ENCODE assay signal across 19 cellular contexts in genomic region chr15:81386947-81387346, GRCh38. TPM values are rescaled to one million over a fixed set of nuclear protein-coding genes. Genes with fewer than 3 reads are reported as not detected.
DNase-seq lines count a peak whose midpoint lies in the region; TF ChIP-seq lines count a peak whose summit lies in the region.
"Had no signal": no experiment of that assay in that cellular context is flagged by ENCODE, and none has a peak within 500 bp of the region (broad histone marks: within the 10 kb centered on the region; RNA-seq: fewer than 3 reads in every experiment).

No MANE protein-coding gene starts in this region.

- H3K4me3 ChIP-seq in GM23248: no peak overlapping the region
- H3K4me3 ChIP-seq in SJSA1: no peak overlapping the region
- H3K4me3 ChIP-seq in epithelial cell of esophagus (ENCODE audit: low read length): no peak overlapping the region
- H3K4me3 ChIP-seq: HAP-1, PC-9 had no signal

- no peaks in the 10 kb centered on the region for H3K9me3 ChIP-seq in GM23248 (ENCODE audit: low read depth)
- no peaks in the 10 kb centered on the region for H3K9me3 ChIP-seq in SJSA1 (replicated peaks)
- H3K9me3 ChIP-seq: HAP-1 had no signal

- no peaks in the 10 kb centered on the region for H4K20me1 ChIP-seq in GM23248 (ENCODE audit: insufficient read depth)

- H3K27ac Mint-ChIP-seq in osteocyte (ENCODE audit: unreplicated experiment): no peak overlapping the region

- no peak overlapping the region for H3K4me3 Mint-ChIP-seq in osteocyte (ENCODE audit: unreplicated experiment)

- no peaks in the 10 kb centered on the region for H3K36me3 ChIP-seq in GM23248 (ENCODE audit: low read depth)
- H3K36me3 ChIP-seq in SJSA1: no peaks in the 10 kb centered on the region
- H3K36me3 ChIP-seq: HAP-1 had no signal

- no peak for TF ChIP-seq CTCF in epithelial cell of esophagus (IDR thresholded peaks at IDR 0.05; ENCODE audit: insufficient read depth, low read depth, low read length, missing control alignments)
- TF ChIP-seq CTCF in osteocyte (IDR thresholded peaks at IDR 0.05): no peak

- no peaks in the 10 kb centered on the region for H3K36me3 Mint-ChIP-seq in osteocyte (ENCODE audit: unreplicated experiment)

- H3K9ac ChIP-seq in GM23248: no peak overlapping the region

- peaks cover 22% of the 10 kb centered on the region for H3K27me3 Mint-ChIP-seq in osteocyte (ENCODE audit: unreplicated experiment)

- no peak overlapping the region for H3K4me2 ChIP-seq in GM23248 (ENCODE audit: unreplicated experiment)
- H3K4me2 ChIP-seq: PC-9 had no signal

- H3K27me3 ChIP-seq in GM23248 (replicated peaks; ENCODE audit: insufficient read depth) (no peaks in the 10 kb centered on the region), SJSA1 (replicated peaks) (no peaks in the 10 kb centered on the region)

- no peaks in the 10 kb centered on the region for H3K9me2 ChIP-seq in GM23248 (ENCODE audit: insufficient read depth)

- H3K4me1 Mint-ChIP-seq in osteocyte (ENCODE audit: unreplicated experiment): no peaks in the 10 kb centered on the region

- H3K9me3 Mint-ChIP-seq in osteocyte (ENCODE audit: unreplicated experiment): peaks cover 4% of the 10 kb centered on the region

- no peaks in the 10 kb centered on the region for H3F3A ChIP-seq in GM23248 (ENCODE audit: insufficient read depth)

- H2AFZ ChIP-seq in GM23248: no peak overlapping the region
- H2AFZ ChIP-seq: PC-9 had no signal

- in situ Hi-C loops in GM23248 (cut with MboI): no loop called here

- H3K79me2 ChIP-seq in GM23248 (ENCODE audit: insufficient read depth): no peaks in the 10 kb centered on the region

- H3K27ac ChIP-seq in GM23248 (no peak overlapping the region), SJSA1 (peak overlapping the region; percentile 22)
- H3K27ac ChIP-seq: PC-9, RWPE1 had no signal

- intact Hi-C loops in cardiac septum (cut with DNase I): no loop called here

- H3K4me1 ChIP-seq in GM23248 (ENCODE audit: insufficient read depth): no peaks in the 10 kb centered on the region
- peaks cover 34% of the 10 kb centered on the region for H3K4me1 ChIP-seq in SJSA1 (replicated peaks)
- H3K4me1 ChIP-seq: HAP-1 had no signal

- DNase-seq in GM23248: peak; percentile 45
- peak in 1 of 2 experiments; percentile 76 for DNase-seq in SJSA1 (ENCODE audit: low read depth in 1 of 2, low spot score in 2 of 2)
- peak; percentile 16 for DNase-seq in epithelial cell of esophagus (ENCODE audit: low read depth)
- DNase-seq in non-pigmented ciliary epithelial cell (ENCODE audit: low read depth): peak; percentile 4
- DNase-seq in NCI-H446 (lab: John Stamatoyannopoulos, UW): no peak
- no peak for DNase-seq in osteocyte (ENCODE audit: extremely low spot score, unreplicated experiment)
- no peak for DNase-seq in cardiac septum (ENCODE audit: low spot score)
- DNase-seq in SHP77 treated with DMSO at 0.1 percent for 48 hours (lab: John Stamatoyannopoulos, UW): no peak
- DNase-seq: AML-193, DMS79, NCI-H1105 treated with DMSO at 0.1 percent for 48 hours, NCI-H1694 treated with DMSO at 0.1 percent for 48 hours, NCI-H2227 treated with DMSO at 0.1 percent for 48 hours, NCI-H526, PC-9 had no signal

- WGBS in GM23248 (ENCODE audit: low coverage in 1 of 2, low lambda C conversion rate in 2 of 2, missing lambda C conversion rate in 2 of 2), 2 experiments: 26 to 33% methylated on average over 2 of the region's 2 CpGs

RNA-seq across cellular contexts. Expression of gene TMC3, which starts 12.9 kb away (rescaled TPM):
- not detected in 2 replicates for total RNA-seq in GM23248 (2014; rRNA removed; shearing (Covaris generic))
- not detected in 2 replicates for polyA plus RNA-seq in GM23248 (2016; fragmentation: Nextera tagmentation; extraction: Ambion mirVana)
- total RNA-seq in SJSA1 (2014; rRNA removed; shearing (Covaris generic)): 0.03 TPM in 1 of 2 replicates, not detected in the other
- total RNA-seq in osteocyte: not detected in 2 replicates
- total RNA-seq in cardiac septum: not detected
- total RNA-seq: G401, LHCN-M2, PC-9 had no signal

Comparison
In these comparisons a context has a peak if more than half of its experiments do, and no peak if none do; other contexts are left out.
1. DNase-seq: peak in GM23248 (single experiment), epithelial cell of esophagus (single experiment) and non-pigmented ciliary epithelial cell (single experiment); none in NCI-H446 (0 of 2), osteocyte (single experiment), cardiac septum (single experiment) and SHP77 treated with DMSO at 0.1 percent for 48 hours (single experiment).